22 cellular contexts compared by ENCODE assay signal in genomic region chr5:135315394-135315793, GRCh38.
"Had no signal": no experiment of that assay in that cellular context is flagged by ENCODE, and none has a peak within 500 bp of the region (broad histone marks: within the 10 kb centered on the region; RNA-seq: fewer than 3 reads in every experiment).

No MANE protein-coding gene starts in this region.

- H3K4me2 ChIP-seq: smooth muscle cell had no signal

- H3K36me3 Mint-ChIP-seq: memory B cell; stimulated activated naive B cell treated with anti-CD40 and anti-IgM and Interleukin-4, amounts not matched to agents 10 μg/mL and 1 μg/mL and 100 μg/mL, for 72 hours had no signal

- H3K27ac ChIP-seq: body of pancreas, cardiac muscle cell, heart right ventricle, sigmoid colon, transverse colon, uterus had no signal

- H3K9me3 Mint-ChIP-seq: activated naive CD4-positive, alpha-beta T cell treated with anti-CD3 and anti-CD28 coated beads, Interleukin-2, amount 10 ng/mL, durations not matched to agents 7 days and 5 days; activated T-cell treated with anti-CD3 and anti-CD28 coated beads, Interleukin-2, amount 50 U/mL, for 72 hours; memory B cell; nephron progenitor cell; stimulated activated naive B cell treated with anti-CD40 and anti-IgM and Interleukin-4, amounts not matched to agents 10 μg/mL and 1 μg/mL and 100 μg/mL, for 72 hours had no signal

- H3K27me3 Mint-ChIP-seq: memory B cell; stimulated activated naive B cell treated with anti-CD40 and anti-IgM and Interleukin-4, amounts not matched to agents 10 μg/mL and 1 μg/mL and 100 μg/mL, for 72 hours had no signal

- H3K9me3 ChIP-seq: body of pancreas, heart right ventricle, sigmoid colon, transverse colon, uterus had no signal

- H3K36me3 ChIP-seq: cardiac muscle cell, heart right ventricle, sigmoid colon, transverse colon, uterus had no signal

- ATAC-seq: activated T-cell treated with anti-CD3 and anti-CD28 coated beads, Interleukin-2, amount 50 U/mL, for 72 hours; body of pancreas; heart right ventricle; left cardiac atrium; stimulated activated naive B cell treated with anti-CD40 and anti-IgM and Interleukin-4, amounts not matched to agents 10 μg/mL and 1 μg/mL and 100 μg/mL, for 72 hours had no signal

- H3K4me3 ChIP-seq: body of pancreas, cardiac muscle cell, heart right ventricle, sigmoid colon, smooth muscle cell, transverse colon, uterus had no signal

- H3K4me3 Mint-ChIP-seq: activated naive CD4-positive, alpha-beta T cell treated with anti-CD3 and anti-CD28 coated beads, Interleukin-2, amount 10 ng/mL, durations not matched to agents 7 days and 5 days; activated T-cell treated with anti-CD3 and anti-CD28 coated beads, Interleukin-2, amount 50 U/mL, for 72 hours; memory B cell; nephron progenitor cell; stimulated activated naive B cell treated with anti-CD40 and anti-IgM and Interleukin-4, amounts not matched to agents 10 μg/mL and 1 μg/mL and 100 μg/mL, for 72 hours had no signal

- H3K4me1 Mint-ChIP-seq: memory B cell; stimulated activated naive B cell treated with anti-CD40 and anti-IgM and Interleukin-4, amounts not matched to agents 10 μg/mL and 1 μg/mL and 100 μg/mL, for 72 hours had no signal

- DNase-seq: activated CD4-positive, alpha-beta T cell treated with anti-CD3 and anti-CD28 coated beads for 1 hour; activated effector memory CD4-positive, alpha-beta T cell treated with Interleukin-2 at 50 U/mL for 16 hours; activated naive CD4-positive, alpha-beta T cell treated with anti-CD3 and anti-CD28 coated beads, Interleukin-2, amount 10 ng/mL, durations not matched to agents 7 days and 5 days; activated T-cell treated with anti-CD3 and anti-CD28 coated beads, Interleukin-2, amount 50 U/mL, for 72 hours; anterior cingulate cortex; body of pancreas; foreskin fibroblast; heart right ventricle; islet precursor cell; left cardiac atrium; nephron progenitor cell; sigmoid colon; stimulated activated CD4-positive, alpha-beta T cell treated with anti-CD3 and anti-CD28 coated beads, Interleukin-15, amount 100 ng/mL, for 24 hours; stimulated activated CD4-positive, alpha-beta T cell treated with anti-CD3 and anti-CD28 coated beads, Interleukin-2, amount 100 ng/mL, for 48 hours; stimulated activated CD8-positive, alpha-beta memory T cell treated with anti-CD3 and anti-CD28 coated beads, Interleukin-4, amount 100 ng/mL, for 48 hours; stimulated activated naive B cell treated with anti-CD40 and anti-IgM and Interleukin-4, amounts not matched to agents 10 μg/mL and 1 μg/mL and 100 μg/mL, for 72 hours; transverse colon; uterus had no signal

- FAIRE-seq: endometrium had no signal

- H3K27me3 ChIP-seq: body of pancreas, heart right ventricle, sigmoid colon, transverse colon, uterus had no signal

- H3K4me1 ChIP-seq: body of pancreas, heart right ventricle, transverse colon, uterus had no signal

- H3K27ac Mint-ChIP-seq: activated naive CD4-positive, alpha-beta T cell treated with anti-CD3 and anti-CD28 coated beads, Interleukin-2, amount 10 ng/mL, durations not matched to agents 7 days and 5 days; activated T-cell treated with anti-CD3 and anti-CD28 coated beads, Interleukin-2, amount 50 U/mL, for 72 hours; memory B cell; nephron progenitor cell; stimulated activated naive B cell treated with anti-CD40 and anti-IgM and Interleukin-4, amounts not matched to agents 10 μg/mL and 1 μg/mL and 100 μg/mL, for 72 hours had no signal
